Comparison of ENCODE assay signal across 9 cellular contexts in genomic region chr14:68210729-68211299, GRCh38.
A peak's percentile ranks its signal among the peaks of the same experiment; 100 is the strongest.
DNase-seq lines count a peak whose midpoint lies in the region; ATAC-seq and TF ChIP-seq lines count a peak whose summit lies in the region.
"Had no signal": no experiment of that assay in that cellular context is flagged by ENCODE, and none has a peak within 500 bp of the region (broad histone marks: within the 10 kb centered on the region; RNA-seq: fewer than 3 reads in every experiment).

No MANE protein-coding gene starts in this region.

- no peak for TF ChIP-seq EP300 in stomach (IDR thresholded peaks at IDR 0.05)

- peaks cover 9 to 59% (median 38%) of the 10 kb centered on the region in 4 donors for H3K4me1 ChIP-seq in stomach

- no peaks in the 10 kb centered on the region for H3K36me3 ChIP-seq in stomach

- H3K27me3 ChIP-seq in stomach = no peaks in the 10 kb centered on the region
- H3K27me3 ChIP-seq in dorsolateral prefrontal cortex = no peaks in the 10 kb centered on the region

- TF ChIP-seq POLR2A in GM18951 (IDR thresholded peaks at IDR 0.05; ENCODE audit: extremely low read depth, insufficient read depth, insufficient read length) (peak; percentile 21), stomach (IDR thresholded peaks at IDR 0.05) (no peak)

- no peaks in the 10 kb centered on the region for H3K9me3 ChIP-seq in stomach

- 6 to 14% (median 10%) methylated on average over 5 of the region's 5 CpGs for WGBS in stomach, 5 donors

- TF ChIP-seq CTCF in cardiac fibroblast (IDR thresholded peaks at IDR 0.05; ENCODE audit: low read depth, low read length) (no peak), stomach (IDR thresholded peaks at IDR 0.05) (no peak), dorsolateral prefrontal cortex (IDR thresholded peaks at IDR 0.05 in 54 of 56, conservative IDR thresholded peaks at IDR 0.05 in 2 of 56; ENCODE audit: low read depth in 1 of 56, partially characterized antibody in 56 of 56) (no peak)

- peak overlapping the region in 1 of 2 donors; percentile 8 for H3K4me3 ChIP-seq in cardiac fibroblast (replicated peaks in 1 of 2; ENCODE audit: low read depth in 2 of 2, low read length in 2 of 2)
- peak overlapping the region in 1 of 4 donors; percentile 11 for H3K4me3 ChIP-seq in stomach
- peak overlapping the region in 26 of 59 donors; percentile 0 to 41 (median 14) for H3K4me3 ChIP-seq in dorsolateral prefrontal cortex

- DNase-seq in AG08395 (ENCODE audit: low spot score) = peak; percentile 80
- peak; percentile 93 to 95 for DNase-seq in cardiac fibroblast (ENCODE audit: low read depth in 2 of 2)
- peak; percentile 65 to 93 for DNase-seq in lung microvascular endothelial cell (ENCODE audit: low read depth in 2 of 2)
- DNase-seq in stomach = no peak
- no peak for DNase-seq in dorsolateral prefrontal cortex

- in situ Hi-C loops in GM18951 (cut with MboI; ENCODE audit: low sequenced_read_pairs, unreplicated experiment) = no loop called here

- ATAC-seq in HG03135 (IDR thresholded peaks at IDR 0.05; ENCODE audit: unreplicated experiment) (peak; percentile 88), SK-N-SH treated with all-trans-retinoic acid at 6 μM for 48 hours (peak; percentile 92)

- peak overlapping the region; percentile 64 to 86 (median 78) for H3K27ac ChIP-seq in stomach
- peak overlapping the region in 14 of 59 donors; percentile 2 to 54 (median 17) for H3K27ac ChIP-seq in dorsolateral prefrontal cortex
- H3K27ac ChIP-seq: HL-60 had no signal

- intact Hi-C loops in stomach (cut with DNase I; ENCODE audit: low total_unique reads) (no loop called here), dorsolateral prefrontal cortex (cut with DNase I) (loop anchor here in 1 of 2 donors (10.0 kb wide), 1 partner anchor 266 kb away; no protein-coding TSS in a partner anchor)

TF ChIP-seq in SK-N-SH treated with all-trans-retinoic acid at 6 μM for 48 hours, 23 proteins besides CTCF, POLR2A, EP300 and RAD21:
- TF ChIP-seq RARB (CRISPR knock-in tag; IDR thresholded peaks at IDR 0.05) (peak; percentile 91), CREB5 (CRISPR knock-in tag; IDR thresholded peaks at IDR 0.05; ENCODE audit: low read depth) (no peak), ZFP3 (CRISPR knock-in tag; IDR thresholded peaks at IDR 0.05) (no peak), GLIS3 (CRISPR knock-in tag; IDR thresholded peaks at IDR 0.05) (no peak), ZFP30 (CRISPR knock-in tag; IDR thresholded peaks at IDR 0.05) (no peak), ZC3H10 (CRISPR knock-in tag; IDR thresholded peaks at IDR 0.05) (peak; percentile 94), TSHZ2 (CRISPR knock-in tag; IDR thresholded peaks at IDR 0.05) (no peak), CSDC2 (CRISPR knock-in tag; IDR thresholded peaks at IDR 0.05) (no peak), BACH2 (CRISPR knock-in tag; IDR thresholded peaks at IDR 0.05; ENCODE audit: borderline replicate concordance) (no peak), ESRRG (CRISPR knock-in tag; IDR thresholded peaks at IDR 0.05) (no peak), OSR1 (CRISPR knock-in tag; IDR thresholded peaks at IDR 0.05) (no peak), TCF4 (CRISPR knock-in tag; IDR thresholded peaks at IDR 0.05; ENCODE audit: borderline replicate concordance) (no peak), ZNF8 (CRISPR knock-in tag; IDR thresholded peaks at IDR 0.05) (no peak), ISL1 (CRISPR knock-in tag; IDR thresholded peaks at IDR 0.05) (peak; percentile 87), ARNTL (CRISPR knock-in tag; IDR thresholded peaks at IDR 0.05; ENCODE audit: borderline replicate concordance, low read depth) (no peak), ZNF70 (CRISPR knock-in tag; IDR thresholded peaks at IDR 0.05) (no peak), CSRNP3 (CRISPR knock-in tag; IDR thresholded peaks at IDR 0.05) (no peak), PATZ1 (CRISPR knock-in tag; IDR thresholded peaks at IDR 0.05; ENCODE audit: borderline replicate concordance) (peak; percentile 69), TOX (CRISPR knock-in tag; IDR thresholded peaks at IDR 0.05; ENCODE audit: borderline replicate concordance) (peak; percentile 95), PPARA (CRISPR knock-in tag; IDR thresholded peaks at IDR 0.05; ENCODE audit: borderline replicate concordance) (no peak), ZNF565 (CRISPR knock-in tag; conservative IDR thresholded peaks at IDR 0.05; ENCODE audit: low read depth) (no peak), POU6F1 (CRISPR knock-in tag; IDR thresholded peaks at IDR 0.05; ENCODE audit: borderline replicate concordance, low read depth) (no peak)

Comparison
In these comparisons a context has a peak if more than half of its experiments do, and no peak if none do; other contexts are left out.
1. DNase-seq: peak in AG08395 (single experiment), cardiac fibroblast (2 of 2) and lung microvascular endothelial cell (2 of 2); none in stomach (single experiment) and dorsolateral prefrontal cortex (0 of 10).